12 cellular contexts compared by ENCODE assay signal in the genomic region with DNA sequence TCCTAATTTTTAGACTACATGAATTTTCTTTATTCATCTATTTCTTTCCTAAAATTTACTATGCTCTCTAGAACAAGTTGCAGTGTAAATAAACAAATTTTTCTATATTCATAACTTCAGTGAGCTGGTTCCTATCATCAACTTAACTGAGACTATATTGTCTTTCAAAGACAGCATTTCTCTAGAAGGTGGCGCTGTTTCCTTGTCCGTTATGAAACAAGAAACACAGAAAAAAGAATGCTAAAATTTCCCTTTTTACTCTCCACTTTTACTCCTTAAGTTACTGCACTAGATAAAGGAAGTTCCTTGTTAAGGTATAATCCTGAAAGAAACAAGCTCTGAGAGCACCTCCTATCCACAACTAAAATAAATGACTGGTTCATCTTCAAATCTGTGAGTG. TPM values are rescaled to one million over a fixed set of nuclear protein-coding genes. Genes with fewer than 3 reads are reported as not detected.
DNase-seq lines count a peak whose midpoint lies in the region; ATAC-seq, FAIRE-seq and TF ChIP-seq lines count a peak whose summit lies in the region.
"Had no signal": no experiment of that assay in that cellular context is flagged by ENCODE, and none has a peak within 500 bp of the region (broad histone marks: within the 10 kb centered on the region; RNA-seq: fewer than 3 reads in every experiment).

No MANE protein-coding gene starts in this region.

- H3K4me3 ChIP-seq in PC-9, result no peak overlapping the region
- H3K4me3 ChIP-seq in prostate gland, result no peak overlapping the region
- H3K4me3 ChIP-seq: heart right ventricle had no signal

- H3K79me2 ChIP-seq in PC-9 (ENCODE audit: low read depth), result no peaks in the 10 kb centered on the region

- FAIRE-seq in GM18507 (lab: Jason Lieb, UNC), result peak; percentile 56

- H3K27me3 ChIP-seq in PC-9 (ENCODE audit: insufficient read depth, low read depth) (no peaks in the 10 kb centered on the region), prostate gland (replicated peaks; ENCODE audit: insufficient read depth) (no peaks in the 10 kb centered on the region)
- H3K27me3 ChIP-seq: neutrophil had no signal

- ATAC-seq in GM19328 (IDR thresholded peaks at IDR 0.05; ENCODE audit: unreplicated experiment), result no peak
- ATAC-seq in GM21737 (IDR thresholded peaks at IDR 0.05; ENCODE audit: unreplicated experiment), result no peak
- ATAC-seq: heart right ventricle had no signal

- H3K9me3 ChIP-seq in PC-9 (ENCODE audit: insufficient read depth, low read depth) (no peaks in the 10 kb centered on the region), prostate gland (no peaks in the 10 kb centered on the region)
- H3K9me3 ChIP-seq: neutrophil had no signal

- no peaks in the 10 kb centered on the region for H4K20me1 ChIP-seq in PC-9 (ENCODE audit: insufficient read depth)

- POLR2A ChIA-PET in PC-9 (lab: Charles Lee; ENCODE audit: unreplicated experiment) (interaction anchor here (0.6 kb wide), 1 partner anchor 61 kb away, joined by 4 read pairs; no protein-coding TSS in a partner anchor), HEK293T (lab: Yijun Ruan, JAX) (no interaction called here)

- CTCF ChIA-PET in PC-9 (lab: Charles Lee) (no interaction called here), HEK293T (lab: Yijun Ruan, JAX) (interaction anchor here (1.1 to 1.2 kb wide), 2 partner anchors 70 to 145 kb away, joined by 3 to 4 read pairs; a partner anchor contains a TSS)

- intact Hi-C loops in PC-9 (cut with micrococcal nuclease; ENCODE audit: unreplicated experiment) (loop anchor here (5.0 kb wide), 1 partner anchor 202 kb away; no protein-coding TSS in a partner anchor), prostate gland (cut with DNase I) (no loop called here)

- H3F3A ChIP-seq in PC-9 (ENCODE audit: insufficient read depth, low read depth), result no peaks in the 10 kb centered on the region

- TF ChIP-seq CTCF in PC-9 (conservative IDR thresholded peaks at IDR 0.05), result peak; percentile 30; the same call in 1 of the 2 replicates
- TF ChIP-seq CTCF in prostate gland (IDR thresholded peaks at IDR 0.05), result no peak

- no peaks in the 10 kb centered on the region for H3K36me3 ChIP-seq in PC-9 (ENCODE audit: low read depth)
- H3K36me3 ChIP-seq in prostate gland, result no peaks in the 10 kb centered on the region
- H3K36me3 ChIP-seq: heart right ventricle, neutrophil had no signal

- no peak overlapping the region for H3K27ac ChIP-seq in PC-9
- no peak overlapping the region for H3K27ac ChIP-seq in prostate gland
- H3K27ac ChIP-seq: heart right ventricle, neutrophil had no signal

- peak; percentile 74 to 79 for DNase-seq in AML-193 (lab: John Stamatoyannopoulos, UW)
- DNase-seq in GM18507 (ENCODE audit: extremely low spot score, insufficient read length, low read depth), result no peak
- no peak for DNase-seq in PC-9
- DNase-seq in globus pallidus (ENCODE audit: low spot score), result peak; percentile 18
- no peak for DNase-seq in HEK293T (ENCODE audit: extremely low spot score)
- DNase-seq in prostate gland (ENCODE audit: low spot score), result no peak
- DNase-seq: activated CD4-positive, alpha-beta T cell treated with anti-CD3 and anti-CD28 coated beads for 1 hour; heart right ventricle; NCI-H510A had no signal

- no peak overlapping the region for H2AFZ ChIP-seq in PC-9

- no peak for TF ChIP-seq POLR2A in prostate gland (IDR thresholded peaks at IDR 0.05)

- no TSS peak for BruUV-seq in PC-9 (replicated peaks; lab: Mats Ljungman, UMichigan)

- H3K4me1 ChIP-seq in PC-9 (replicated peaks; ENCODE audit: insufficient read depth) (no peaks in the 10 kb centered on the region), prostate gland (replicated peaks) (no peaks in the 10 kb centered on the region)

- H3K4me2 ChIP-seq in PC-9, result no peak overlapping the region

- WGBS in prostate gland, result 37% methylated on average over 2 of the region's 2 CpGs

- H3K9me2 ChIP-seq in PC-9 (ENCODE audit: insufficient read depth), result no peaks in the 10 kb centered on the region

TF ChIP-seq in HEK293T, 16 proteins besides CTCF, POLR2A, EP300 and RAD21:
- TF ChIP-seq FOXM1 (IDR thresholded peaks at IDR 0.05; ENCODE audit: borderline replicate concordance), result no peak
- no peak for TF ChIP-seq ZNF384 (IDR thresholded peaks at IDR 0.05)
- TF ChIP-seq HDGF (IDR thresholded peaks at IDR 0.05; ENCODE audit: borderline replicate concordance), result no peak
- no peak for TF ChIP-seq SP1 (IDR thresholded peaks at IDR 0.05)
- no peak for TF ChIP-seq FOXK2 (IDR thresholded peaks at IDR 0.05)
- no peak for TF ChIP-seq NFRKB (IDR thresholded peaks at IDR 0.05)
- no peak for TF ChIP-seq BHLHE40 (IDR thresholded peaks at IDR 0.05; ENCODE audit: borderline replicate concordance)
- no peak for TF ChIP-seq ELF4 (IDR thresholded peaks at IDR 0.05)
- TF ChIP-seq TARDBP (IDR thresholded peaks at IDR 0.05), result no peak
- no peak for TF ChIP-seq LEF1 (IDR thresholded peaks at IDR 0.05; ENCODE audit: borderline replicate concordance)
- TF ChIP-seq ARNT (IDR thresholded peaks at IDR 0.05), result no peak
- no peak for TF ChIP-seq CTBP1 (IDR thresholded peaks at IDR 0.05; ENCODE audit: borderline replicate concordance)
- TF ChIP-seq L3MBTL2 (conservative IDR thresholded peaks at IDR 0.05), result no peak
- no peak for TF ChIP-seq FOXA1 (IDR thresholded peaks at IDR 0.05)

RNA-seq across cellular contexts. Expression of a gene that starts 8.2 kb away (rescaled TPM):
- total RNA-seq in PC-9 (2021) (not detected in 2 replicates), prostate gland (not detected)
- total RNA-seq: heart right ventricle had no signal

RNA-seq across cellular contexts. Expression of a gene that starts 30.8 kb away (rescaled TPM):
- 0.55 and 1.0 TPM in 2 replicates for total RNA-seq in PC-9 (2021)
- total RNA-seq in prostate gland, result under 1 TPM in 1 of 2 donors, not detected in 1; 0.18 TPM

RNA-seq across cellular contexts. Expression of a gene that starts 58.6 kb away (rescaled TPM):
- total RNA-seq in PC-9 (2021), result not detected in 2 replicates
- 1 to 10 TPM in 1 of 2 donors, not detected in 1; 1.5 TPM for total RNA-seq in prostate gland
- total RNA-seq: heart right ventricle had no signal

RNA-seq across cellular contexts. Expression of a gene that starts 59.1 kb away (rescaled TPM):
- total RNA-seq in PC-9 (2021) (not detected in 2 replicates), prostate gland (not detected)
- total RNA-seq: heart right ventricle had no signal

Comparison
In these comparisons a context has a peak if more than half of its experiments do, and no peak if none do; other contexts are left out.
1. DNase-seq: peak in AML-193 (2 of 2) and globus pallidus (single experiment); none in GM18507 (single experiment), PC-9 (0 of 2), HEK293T (single experiment) and prostate gland (single experiment).